8 cellular contexts compared by ENCODE assay signal in the genomic region with DNA sequence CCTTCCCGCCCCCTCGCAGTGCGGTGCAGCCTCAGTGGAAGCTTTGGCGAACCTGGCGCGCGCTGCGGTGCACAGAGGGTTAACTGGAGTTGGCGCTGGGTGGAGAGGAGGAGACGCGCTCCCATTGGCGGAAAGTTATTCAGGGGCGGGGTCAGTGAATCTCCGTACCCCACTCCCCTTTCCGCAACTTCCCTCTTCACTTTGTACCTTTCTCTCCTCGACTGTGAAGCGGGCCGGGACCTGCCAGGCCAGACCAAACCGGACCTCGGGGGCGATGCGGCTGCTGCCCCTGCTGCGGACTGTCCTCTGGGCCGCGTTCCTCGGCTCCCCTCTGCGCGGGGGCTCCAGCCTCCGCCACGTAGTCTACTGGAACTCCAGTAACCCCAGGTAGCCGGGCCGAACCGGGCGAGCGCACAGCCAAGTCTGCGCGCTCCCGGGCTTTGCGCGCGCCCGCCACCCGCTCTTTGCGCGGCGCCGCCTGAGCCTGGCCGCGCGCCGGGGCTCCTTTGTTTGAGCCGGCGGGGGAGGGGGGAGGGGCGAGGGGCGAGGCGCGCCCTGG. TPM values are rescaled to one million over a fixed set of nuclear protein-coding genes. Genes with fewer than 3 reads are reported as not detected.
DNase-seq lines count a peak whose midpoint lies in the region; ATAC-seq and TF ChIP-seq lines count a peak whose summit lies in the region.

A gene with protein sequence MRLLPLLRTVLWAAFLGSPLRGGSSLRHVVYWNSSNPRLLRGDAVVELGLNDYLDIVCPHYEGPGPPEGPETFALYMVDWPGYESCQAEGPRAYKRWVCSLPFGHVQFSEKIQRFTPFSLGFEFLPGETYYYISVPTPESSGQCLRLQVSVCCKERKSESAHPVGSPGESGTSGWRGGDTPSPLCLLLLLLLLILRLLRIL (plus strand): TSS at position 191 of the 559 bp plus-strand sequence. CDS start 84 bp downstream, at position 275.

- peaks cover 36% of the 10 kb centered on the region for H3K4me1 Mint-ChIP-seq in activated naive CD4-positive, alpha-beta T cell treated with anti-CD3 and anti-CD28 coated beads, Interleukin-2, amount 10 ng/mL, durations not matched to agents 7 days and 5 days

- H3K79me2 ChIP-seq in osteoblast (ENCODE audit: insufficient read depth, low read length): no peaks in the 10 kb centered on the region

- H4K20me1 ChIP-seq in osteoblast (ENCODE audit: insufficient read depth, low read length): peaks cover 20% of the 10 kb centered on the region

- TF ChIP-seq CTCF in osteoblast (IDR thresholded peaks at IDR 0.05; ENCODE audit: extremely low read depth, low read depth, low read length) (no peak), tibial artery (IDR thresholded peaks at IDR 0.05) (no peak)

- DNase-seq in Daoy (ENCODE audit: low read depth) (peak; percentile 92), SK-N-MC (ENCODE audit: low read depth, low spot score) (no peak), glomerular endothelial cell (ENCODE audit: extremely low read depth, low read depth, low spot score) (no peak), osteoblast (ENCODE audit: insufficient read length, low spot score, missing footprints) (peak; percentile 99), tibial artery (peak; percentile 75 to 88)
- peak; percentile 93 for DNase-seq in activated naive CD4-positive, alpha-beta T cell treated with anti-CD3 and anti-CD28 coated beads, Interleukin-2, amount 10 ng/mL, durations not matched to agents 7 days and 5 days

- H3K27me3 Mint-ChIP-seq in activated naive CD4-positive, alpha-beta T cell treated with anti-CD3 and anti-CD28 coated beads, Interleukin-2, amount 10 ng/mL, durations not matched to agents 7 days and 5 days: no peaks in the 10 kb centered on the region

- H3K4me3 ChIP-seq in SK-N-MC (peak within 1 kb of the TSS; percentile 95), osteoblast (ENCODE audit: insufficient read depth, low read length) (peak within 1 kb of the TSS; percentile 97), tibial artery (peak within 1 kb of the TSS; percentile 64 to 65)

- H3K36me3 ChIP-seq in KOPT-K1 (ENCODE audit: insufficient read depth, low read length) (no peaks in the 10 kb centered on the region), SK-N-MC (ENCODE audit: insufficient read depth, low read length) (peaks cover 11% of the 10 kb centered on the region; the same call in 1 of the 2 replicates), osteoblast (ENCODE audit: insufficient read depth, low read length) (no peaks in the 10 kb centered on the region), tibial artery (peaks cover 0 to 47% (median 25%) of the 10 kb centered on the region in 3 donors)

- no peaks in the 10 kb centered on the region for H3K9me3 ChIP-seq in KOPT-K1 (ENCODE audit: insufficient read depth, low read length, poor library complexity, severe bottlenecking)
- H3K9me3 ChIP-seq in SK-N-MC (ENCODE audit: low read depth, low read length): no peaks in the 10 kb centered on the region
- no peaks in the 10 kb centered on the region for H3K9me3 ChIP-seq in osteoblast (ENCODE audit: low read depth, low read length)
- H3K9me3 ChIP-seq in tibial artery: no peaks in the 10 kb centered on the region

- peak within 1 kb of the TSS; percentile 36 for H3K27ac ChIP-seq in KOPT-K1 (ENCODE audit: low read depth, low read length, poor library complexity, severe bottlenecking)
- no peak within 1 kb of the TSS; the same call in 1 of the 2 replicates for H3K27ac ChIP-seq in SK-N-MC
- peak within 1 kb of the TSS; percentile 48 for H3K27ac ChIP-seq in osteoblast (ENCODE audit: low read depth, low read length)
- H3K27ac ChIP-seq in tibial artery: peak within 1 kb of the TSS; percentile 52 to 62

- intact Hi-C loops in tibial artery (cut with DNase I; ENCODE audit: low total_unique reads): loop anchor here (2.0 to 5.0 kb wide), 2 partner anchors 21 to 101 kb away; a partner anchor contains a TSS

- peak within 1 kb of the TSS; percentile 83 for H2AFZ ChIP-seq in osteoblast (ENCODE audit: low read length)

- peak within 1 kb of the TSS; percentile 61 for H3K27ac Mint-ChIP-seq in activated naive CD4-positive, alpha-beta T cell treated with anti-CD3 and anti-CD28 coated beads, Interleukin-2, amount 10 ng/mL, durations not matched to agents 7 days and 5 days

- CTCF ChIA-PET in activated naive CD4-positive, alpha-beta T cell treated with anti-CD3 and anti-CD28 coated beads, Interleukin-2, amount 10 ng/mL, durations not matched to agents 7 days and 5 days (lab: Charles Lee): interaction anchor here (0.9 to 15.1 kb wide), 8 partner anchors 12 to 109 kb away, joined by 3 to 220 read pairs (median 5); a partner anchor contains a TSS

- H3K9me3 Mint-ChIP-seq in activated naive CD4-positive, alpha-beta T cell treated with anti-CD3 and anti-CD28 coated beads, Interleukin-2, amount 10 ng/mL, durations not matched to agents 7 days and 5 days: no peaks in the 10 kb centered on the region

- peak within 1 kb of the TSS; percentile 76 for H3K4me3 Mint-ChIP-seq in activated naive CD4-positive, alpha-beta T cell treated with anti-CD3 and anti-CD28 coated beads, Interleukin-2, amount 10 ng/mL, durations not matched to agents 7 days and 5 days

- H3K4me1 ChIP-seq in osteoblast (ENCODE audit: insufficient read depth, low read length) (peaks cover 19% of the 10 kb centered on the region), tibial artery (peaks cover 0 to 37% (median 28%) of the 10 kb centered on the region in 4 donors)

- peak within 1 kb of the TSS; percentile 78 for H3K9ac ChIP-seq in SK-N-MC (ENCODE audit: insufficient read length)

- peak; percentile 57 for ATAC-seq in GM21529 (IDR thresholded peaks at IDR 0.05; ENCODE audit: unreplicated experiment)

- peak within 1 kb of the TSS; percentile 90 for H3K4me2 ChIP-seq in osteoblast (ENCODE audit: insufficient read depth, low read length)

- H3K36me3 Mint-ChIP-seq in activated naive CD4-positive, alpha-beta T cell treated with anti-CD3 and anti-CD28 coated beads, Interleukin-2, amount 10 ng/mL, durations not matched to agents 7 days and 5 days: peaks cover 18% of the 10 kb centered on the region

- H3K27me3 ChIP-seq in osteoblast (ENCODE audit: insufficient read depth, low read length) (no peaks in the 10 kb centered on the region), tibial artery (no peaks in the 10 kb centered on the region)

RNA-seq across cellular contexts. Expression of the gene that starts here (rescaled TPM):
- total RNA-seq in Daoy (2014; rRNA removed; shearing (Covaris generic)): 10.6 and 16.7 TPM in 2 replicates
- total RNA-seq in glomerular endothelial cell: 19.2 and 25.1 TPM in 2 replicates
- 3.5 and 3.6 TPM in 2 replicates for total RNA-seq in osteoblast

Comparison
In these comparisons a context has a peak if more than half of its experiments do, and no peak if none do; other contexts are left out.
1. DNase-seq: peak in Daoy (single experiment), activated naive CD4-positive, alpha-beta T cell treated with anti-CD3 and anti-CD28 coated beads, Interleukin-2, amount 10 ng/mL, durations not matched to agents 7 days and 5 days (single experiment), osteoblast (single experiment) and tibial artery (2 of 2); none in SK-N-MC (single experiment) and glomerular endothelial cell (single experiment).
2. Peak in every context shown above with its lines, with median percentiles within 50 percentile points of each other: H3K4me3 ChIP-seq.